ENCODE assay signal across 8 cellular contexts in the genomic region with DNA sequence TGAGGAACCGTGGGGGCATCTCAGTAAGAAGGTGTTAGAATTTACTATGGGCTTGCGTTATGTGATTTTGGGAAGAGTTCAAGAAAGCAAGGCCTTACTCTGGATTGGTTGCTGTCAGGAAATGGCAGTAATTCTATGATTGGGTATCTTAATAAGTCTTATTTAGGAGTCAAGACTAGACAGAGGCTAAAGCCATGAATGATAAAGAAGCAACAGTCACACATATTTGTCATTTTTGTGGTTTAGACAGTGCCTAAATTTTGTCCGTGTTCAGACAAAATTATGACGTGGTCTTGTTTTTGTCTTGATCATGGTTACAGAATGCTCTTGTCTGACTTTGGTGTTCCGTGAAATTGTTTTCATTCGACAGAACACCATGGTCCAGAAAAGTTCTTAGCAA. TPM values are rescaled to one million over a fixed set of nuclear protein-coding genes. Genes with fewer than 3 reads are reported as not detected.
DNase-seq lines count a peak whose midpoint lies in the region; ATAC-seq, FAIRE-seq and TF ChIP-seq lines count a peak whose summit lies in the region.

No MANE protein-coding gene starts in this region.

- intact Hi-C loops in A673 (cut with micrococcal nuclease; ENCODE audit: unreplicated experiment) = no loop called here

- H3K36me3 ChIP-seq in A673 (ENCODE audit: insufficient read depth, low read length, poor library complexity, severe bottlenecking) = no peaks in the 10 kb centered on the region
- no peaks in the 10 kb centered on the region for H3K36me3 ChIP-seq in HUES48 (ENCODE audit: control insufficient read depth, insufficient read depth, low read length)
- no peaks in the 10 kb centered on the region for H3K36me3 ChIP-seq in bronchial epithelial cell (ENCODE audit: control insufficient read depth, insufficient read depth, low read length)

- H3K27ac ChIP-seq in A673 (ENCODE audit: low read depth, low read length, poor library complexity, severe bottlenecking) (no peak overlapping the region), HUES48 (ENCODE audit: low read depth, low read length) (no peak overlapping the region)

- no peaks in the 10 kb centered on the region for H3K9me3 ChIP-seq in A673 (ENCODE audit: low read depth, low read length, poor library complexity, severe bottlenecking)
- H3K9me3 ChIP-seq in HUES48 (ENCODE audit: control insufficient read depth, insufficient read depth, low read length) = no peaks in the 10 kb centered on the region

- DNase-seq in A673 (ENCODE audit: low spot score) (peak; percentile 31), bronchial epithelial cell (ENCODE audit: low read depth) (peak; percentile 32), midbrain (lab: John Stamatoyannopoulos, UW) (peak; percentile 24)
- no peak for DNase-seq in NK-92 treated with Interleukin-12 subunit alpha and Interleukin-12 subunit beta, amount 100 ng/mL, for 24 hours (lab: John Stamatoyannopoulos, UW)
- no peak for DNase-seq in activated CD8-positive, alpha-beta memory T cell treated with anti-CD3 and anti-CD28 coated beads for 24 hours

- CTCF ChIA-PET in A673 (lab: Charles Lee) = no interaction called here

- H3K4me3 ChIP-seq in A673 (ENCODE audit: low read depth, low read length, poor library complexity, severe bottlenecking) = peak overlapping the region; percentile 78
- H3K4me3 ChIP-seq in HUES48 (ENCODE audit: low read depth, low read length) = peak overlapping the region; percentile 82
- H3K4me3 ChIP-seq in bronchial epithelial cell (ENCODE audit: low read depth, low read length) = no peak overlapping the region

- POLR2A ChIA-PET in A673 (lab: Charles Lee; ENCODE audit: low non-redundant PET) = no interaction called here

- FAIRE-seq in bronchial epithelial cell (lab: Jason Lieb, UNC) = no peak

- H3K27me3 ChIP-seq in A673 (replicated peaks; ENCODE audit: insufficient read depth, low read depth, low read length, poor library complexity) (no peaks in the 10 kb centered on the region), HUES48 (ENCODE audit: control insufficient read depth, insufficient read depth, low read length) (peaks cover 33% of the 10 kb centered on the region), bronchial epithelial cell (ENCODE audit: control insufficient read depth, insufficient read depth, low read length) (no peaks in the 10 kb centered on the region)

- TF ChIP-seq CTCF in A673 (conservative IDR thresholded peaks at IDR 0.05; ENCODE audit: low read depth, low read length) (no peak), bronchial epithelial cell (IDR thresholded peaks at IDR 0.05; ENCODE audit: insufficient read depth, low read length, severe bottlenecking) (no peak)

- ATAC-seq in GM21576 (IDR thresholded peaks at IDR 0.05; ENCODE audit: unreplicated experiment) (no peak), GM18517 (IDR thresholded peaks at IDR 0.05; ENCODE audit: unreplicated experiment) (no peak)

- BruUV-seq in A673 (replicated peaks; lab: Mats Ljungman, UMichigan) = no TSS peak

- H3K9ac ChIP-seq in HUES48 (ENCODE audit: low read depth, low read length) = no peak overlapping the region

- peaks cover 14% of the 10 kb centered on the region for H3K4me1 ChIP-seq in A673 (ENCODE audit: insufficient read depth, low read length, poor library complexity, severe bottlenecking)
- H3K4me1 ChIP-seq in HUES48 (ENCODE audit: control insufficient read depth, insufficient read depth, low read length) = 0 out of 2 replicates have a peak, but pooled peaks cover 3% of the 10 kb centered on the region

RNA-seq across cellular contexts. Expression of gene SLC46A3, which starts 0.9 kb away (rescaled TPM):
- total RNA-seq in A673 (2021) (2.3 and 3.0 TPM in 2 replicates), bronchial epithelial cell (0.79 and 1.5 TPM in 2 replicates)

Comparison
In these comparisons a context has a peak if more than half of its experiments do, and no peak if none do; other contexts are left out.
1. DNase-seq: peak in A673 (single experiment), bronchial epithelial cell (single experiment) and midbrain (single experiment); none in NK-92 treated with Interleukin-12 subunit alpha and Interleukin-12 subunit beta, amount 100 ng/mL, for 24 hours (single experiment) and activated CD8-positive, alpha-beta memory T cell treated with anti-CD3 and anti-CD28 coated beads for 24 hours (single experiment).